8 cellular contexts compared by ENCODE assay signal in genomic region chr21:28992526-28993292, GRCh38. TPM values are rescaled to one million over a fixed set of nuclear protein-coding genes. Genes with fewer than 3 reads are reported as not detected.
DNase-seq lines count a peak whose midpoint lies in the region; ATAC-seq lines count a peak whose summit lies in the region.

Gene LTN1, minus strand, starts transcription at chr21:28992877. Its CDS starts 72 bp downstream, at chr21:28992805.

- H3K36me3 Mint-ChIP-seq in activated CD4-positive, alpha-beta T cell treated with anti-CD3 and anti-CD28 coated beads for 36 hours (ENCODE audit: low read depth): peaks cover 16% of the 10 kb centered on the region

- POLR2A ChIA-PET in activated CD4-positive, alpha-beta T cell treated with anti-CD3 and anti-CD28 coated beads for 36 hours (lab: Charles Lee): interaction anchor here (0.5 to 2.1 kb wide), 7 partner anchors 10 to 81 kb away, joined by 3 to 33 read pairs (median 5); partner anchors contain the start of genes CCT8, RWDD2B and USP16

- intact Hi-C loops in activated CD4-positive, alpha-beta T cell treated with anti-CD3 and anti-CD28 coated beads for 36 hours (cut with DNase I, micrococcal nuclease): loop anchor here (1.0 to 5.0 kb wide), 8 partner anchors 10 to 380 kb away; partner anchors contain the start of genes CCT8 (in 2 of the 2), USP16 (in 2 of the 2) and RWDD2B (in 1 of the 2)

- H3K9me3 Mint-ChIP-seq in activated CD4-positive, alpha-beta T cell treated with anti-CD3 and anti-CD28 coated beads for 36 hours (ENCODE audit: low read depth): no peaks in the 10 kb centered on the region

- peak within 1 kb of the TSS; percentile 87 for H3K27ac ChIP-seq in cingulate gyrus (ENCODE audit: low read depth, low read length)

- peak within 1 kb of the TSS; percentile 90 for H3K27ac Mint-ChIP-seq in activated CD4-positive, alpha-beta T cell treated with anti-CD3 and anti-CD28 coated beads for 36 hours

- peak; percentile 96 for ATAC-seq in HG03442 (IDR thresholded peaks at IDR 0.05; ENCODE audit: unreplicated experiment)
- ATAC-seq in activated CD4-positive, alpha-beta T cell treated with anti-CD3 and anti-CD28 coated beads for 36 hours: peak; percentile 92

- CTCF ChIA-PET in activated CD4-positive, alpha-beta T cell treated with anti-CD3 and anti-CD28 coated beads for 36 hours (lab: Charles Lee): interaction anchor here (0.7 to 1.9 kb wide), 5 partner anchors 10 to 84 kb away, joined by 3 to 13 read pairs (median 4); partner anchors contain the start of gene USP16

- peaks cover 44% of the 10 kb centered on the region for H3K4me1 Mint-ChIP-seq in activated CD4-positive, alpha-beta T cell treated with anti-CD3 and anti-CD28 coated beads for 36 hours

- H3K27me3 Mint-ChIP-seq in activated CD4-positive, alpha-beta T cell treated with anti-CD3 and anti-CD28 coated beads for 36 hours: no peaks in the 10 kb centered on the region

- DNase-seq in Ammon's horn (ENCODE audit: low spot score) (peak; percentile 100), GM19238 (ENCODE audit: insufficient read length, low spot score) (peak; percentile 93), NCI-H524 (lab: John Stamatoyannopoulos, UW) (peak; percentile 99), kidney tubule cell (ENCODE audit: low spot score) (peak; percentile 99)
- DNase-seq in activated CD4-positive, alpha-beta T cell treated with anti-CD3 and anti-CD28 coated beads for 36 hours: peak; percentile 100
- peak; percentile 95 to 98 (median 98) for DNase-seq in stimulated activated CD4-positive, alpha-beta T cell treated with anti-CD3 and anti-CD28 coated beads, Interleukin-1b, Interleukin-23, amount 100 ng/mL, for 24 hours (ENCODE audit: low read depth in 4 of 4, low spot score in 1 of 4)

- H3K4me3 Mint-ChIP-seq in activated CD4-positive, alpha-beta T cell treated with anti-CD3 and anti-CD28 coated beads for 36 hours: peak within 1 kb of the TSS; percentile 83

RNA-seq across cellular contexts. Expression of gene LTN1, which starts in this region (rescaled TPM):
- 10 to 100 TPM; 26.6 to 29.4 TPM for total RNA-seq in activated CD4-positive, alpha-beta T cell treated with anti-CD3 and anti-CD28 coated beads for 36 hours

Comparison
In these comparisons a context has a peak if more than half of its experiments do, and no peak if none do; other contexts are left out.
1. Peak in every context shown above with its lines: DNase-seq, ATAC-seq and H3K27ac ChIP-seq.